ENCODE assay signal across 1 cellular context in the genomic region with DNA sequence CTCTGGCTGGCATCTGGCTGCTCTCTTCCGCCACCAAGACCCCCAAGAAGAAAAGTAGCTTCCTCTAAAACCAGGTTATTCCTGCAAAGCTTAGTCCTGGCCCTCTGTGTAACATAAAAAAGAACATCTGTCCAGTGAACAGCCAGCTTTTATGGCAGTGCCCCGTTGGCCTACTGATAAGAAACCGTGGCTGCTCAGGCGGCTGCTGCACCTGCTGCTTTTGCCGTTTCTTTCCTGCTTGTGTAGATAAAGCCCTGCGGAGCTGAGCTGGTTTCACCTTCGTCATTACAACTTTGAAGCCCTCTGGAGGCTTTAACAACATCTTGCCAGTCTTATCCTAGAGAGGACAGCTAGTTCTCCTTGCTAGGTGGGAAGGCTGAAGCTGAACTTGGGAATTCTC.
TF ChIP-seq lines count a peak whose summit lies in the region.

No MANE protein-coding gene starts in this region.

TF ChIP-seq in K562, 482 proteins besides CTCF, POLR2A, EP300 and RAD21 (continues in another document):
- TF ChIP-seq ZC3H8 (IDR thresholded peaks at IDR 0.05) (no peak), ZNF175 (CRISPR knock-in tag; IDR thresholded peaks at IDR 0.05; ENCODE audit: low read depth) (peak; percentile 75), ZFX (CRISPR knock-in tag; IDR thresholded peaks at IDR 0.05) (no peak), GTF2A2 (tag; IDR thresholded peaks at IDR 0.05) (no peak), CBFA2T2 (conservative IDR thresholded peaks at IDR 0.05) (peak; percentile 98), RNF2 (IDR thresholded peaks at IDR 0.05) (peak; percentile 80; the same call in 1 of the 2 replicates), NR4A1 (CRISPR knock-in tag; IDR thresholded peaks at IDR 0.05) (no peak), NR4A1 (tag; IDR thresholded peaks at IDR 0.05) (no peak), TARDBP (IDR thresholded peaks at IDR 0.05) (peak; percentile 48; the same call in 1 of the 2 replicates), CCNT2 (IDR thresholded peaks at IDR 0.05; ENCODE audit: borderline replicate concordance, extremely low read depth, insufficient read length, low read depth, low read length) (peak; percentile 42), FOXM1 (IDR thresholded peaks at IDR 0.05; ENCODE audit: low read depth) (peak; percentile 87), FOXM1 (CRISPR knock-in tag; IDR thresholded peaks at IDR 0.05; ENCODE audit: low read depth) (no peak), ZNF239 (CRISPR knock-in tag; IDR thresholded peaks at IDR 0.05) (no peak), TAL1 (IDR thresholded peaks at IDR 0.05) (peak; percentile 95), ZNF324 (CRISPR knock-in tag; IDR thresholded peaks at IDR 0.05) (no peak), ARID2 (IDR thresholded peaks at IDR 0.05) (no peak), RBM14 (IDR thresholded peaks at IDR 0.05; ENCODE audit: borderline replicate concordance, insufficient read depth, low read depth, low read length) (no peak), MXI1 (IDR thresholded peaks at IDR 0.05; ENCODE audit: low read depth, low read length) (0 out of 2 replicates have a peak, but pooled peaks have one; percentile 46), NCOA1 (IDR thresholded peaks at IDR 0.05; ENCODE audit: low read depth) (peak; percentile 57; the same call in 1 of the 2 replicates), SRSF7 (optimal IDR thresholded peaks at IDR 0.05; ENCODE audit: low read depth, low read length) (no peak), RFX5 (IDR thresholded peaks at IDR 0.05; ENCODE audit: low read depth, low read length) (no peak), DIDO1 (tag; IDR thresholded peaks at IDR 0.05; ENCODE audit: low read depth) (no peak)
- TF ChIP-seq, protein P1, sequence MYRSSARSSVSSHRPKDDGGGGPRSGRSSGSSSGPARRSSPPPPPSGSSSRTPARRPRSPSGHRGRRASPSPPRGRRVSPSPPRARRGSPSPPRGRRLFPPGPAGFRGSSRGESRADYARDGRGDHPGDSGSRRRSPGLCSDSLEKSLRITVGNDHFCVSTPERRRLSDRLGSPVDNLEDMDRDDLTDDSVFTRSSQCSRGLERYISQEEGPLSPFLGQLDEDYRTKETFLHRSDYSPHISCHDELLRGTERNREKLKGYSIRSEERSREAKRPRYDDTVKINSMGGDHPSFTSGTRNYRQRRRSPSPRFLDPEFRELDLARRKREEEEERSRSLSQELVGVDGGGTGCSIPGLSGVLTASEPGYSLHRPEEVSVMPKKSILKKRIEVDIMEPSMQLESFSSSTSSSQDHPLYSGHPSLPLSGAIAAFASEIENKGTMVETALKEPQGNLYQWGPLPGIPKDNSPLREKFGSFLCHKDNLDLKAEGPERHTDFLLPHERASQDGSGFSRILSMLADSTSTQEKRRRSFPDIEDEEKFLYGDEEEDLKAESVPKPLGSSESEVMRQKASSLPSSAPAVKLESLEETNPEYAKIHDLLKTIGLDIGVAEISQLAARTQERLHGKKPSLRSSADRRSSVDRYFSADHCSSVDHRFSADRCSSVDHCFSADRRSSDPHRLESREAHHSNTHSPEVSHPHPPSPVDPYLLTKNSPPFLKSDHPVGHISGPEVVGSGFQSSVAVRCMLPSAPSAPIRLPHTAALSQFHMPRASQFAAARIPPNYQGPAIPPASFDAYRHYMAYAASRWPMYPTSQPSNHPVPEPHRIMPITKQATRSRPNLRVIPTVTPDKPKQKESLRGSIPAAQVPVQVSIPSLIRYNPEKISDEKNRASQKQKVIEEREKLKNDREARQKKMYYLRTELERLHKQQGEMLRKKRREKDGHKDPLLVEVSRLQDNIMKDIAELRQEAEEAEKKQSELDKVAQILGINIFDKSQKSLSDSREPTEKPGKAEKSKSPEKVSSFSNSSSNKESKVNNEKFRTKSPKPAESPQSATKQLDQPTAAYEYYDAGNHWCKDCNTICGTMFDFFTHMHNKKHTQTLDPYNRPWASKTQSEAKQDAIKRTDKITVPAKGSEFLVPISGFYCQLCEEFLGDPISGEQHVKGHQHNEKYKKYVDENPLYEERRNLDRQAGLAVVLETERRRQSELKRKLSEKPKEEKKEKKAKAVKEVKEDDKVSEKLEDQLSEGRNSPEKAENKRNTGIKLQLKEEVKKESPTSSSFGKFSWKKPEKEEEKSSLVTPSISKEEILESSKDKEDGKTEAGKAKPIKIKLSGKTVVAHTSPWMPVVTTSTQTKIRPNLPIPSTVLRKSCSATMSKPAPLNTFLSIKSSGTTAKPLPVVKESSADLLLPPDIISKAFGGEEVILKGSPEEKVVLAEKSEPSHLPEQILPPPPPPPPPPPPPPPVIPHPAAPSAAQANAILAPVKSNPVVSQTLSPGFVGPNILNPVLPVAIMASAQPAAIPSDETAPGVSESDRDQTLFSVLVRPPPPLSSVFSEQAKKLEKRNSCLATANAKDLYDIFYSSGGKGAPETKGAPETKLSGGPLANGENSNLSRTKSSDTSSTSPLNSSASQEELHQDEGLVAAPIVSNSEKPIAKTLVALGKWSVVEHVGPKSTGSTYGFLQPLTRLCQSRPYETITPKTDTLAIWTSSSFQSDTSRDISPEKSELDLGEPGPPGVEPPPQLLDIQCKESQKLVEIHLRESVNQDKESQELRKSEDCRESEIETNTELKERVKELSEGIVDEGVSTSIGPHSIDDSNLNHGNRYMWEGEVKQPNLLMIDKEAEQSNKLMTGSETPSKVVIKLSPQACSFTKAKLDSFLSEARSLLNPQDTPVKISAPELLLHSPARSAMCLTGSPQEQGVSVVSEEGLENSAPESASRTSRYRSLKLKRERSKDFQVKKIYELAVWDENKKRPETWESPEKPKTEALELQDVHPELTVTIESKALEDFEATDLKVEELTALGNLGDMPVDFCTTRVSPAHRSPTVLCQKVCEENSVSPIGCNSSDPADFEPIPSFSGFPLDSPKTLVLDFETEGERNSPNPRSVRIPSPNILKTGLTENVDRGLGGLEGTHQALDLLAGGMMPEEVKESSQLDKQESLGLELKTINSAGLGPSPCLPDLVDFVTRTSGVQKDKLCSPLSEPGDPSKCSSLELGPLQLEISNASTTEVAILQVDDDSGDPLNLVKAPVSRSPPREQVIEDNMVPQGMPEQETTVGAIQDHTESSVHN (IDR thresholded peaks at IDR 0.05; ENCODE audit: borderline replicate concordance in 1 of 2, low read depth in 1 of 2) = no peak
- TF ChIP-seq, protein P2, sequence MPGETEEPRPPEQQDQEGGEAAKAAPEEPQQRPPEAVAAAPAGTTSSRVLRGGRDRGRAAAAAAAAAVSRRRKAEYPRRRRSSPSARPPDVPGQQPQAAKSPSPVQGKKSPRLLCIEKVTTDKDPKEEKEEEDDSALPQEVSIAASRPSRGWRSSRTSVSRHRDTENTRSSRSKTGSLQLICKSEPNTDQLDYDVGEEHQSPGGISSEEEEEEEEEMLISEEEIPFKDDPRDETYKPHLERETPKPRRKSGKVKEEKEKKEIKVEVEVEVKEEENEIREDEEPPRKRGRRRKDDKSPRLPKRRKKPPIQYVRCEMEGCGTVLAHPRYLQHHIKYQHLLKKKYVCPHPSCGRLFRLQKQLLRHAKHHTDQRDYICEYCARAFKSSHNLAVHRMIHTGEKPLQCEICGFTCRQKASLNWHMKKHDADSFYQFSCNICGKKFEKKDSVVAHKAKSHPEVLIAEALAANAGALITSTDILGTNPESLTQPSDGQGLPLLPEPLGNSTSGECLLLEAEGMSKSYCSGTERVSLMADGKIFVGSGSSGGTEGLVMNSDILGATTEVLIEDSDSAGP (CRISPR knock-in tag; IDR thresholded peaks at IDR 0.05) = no peak
- TF ChIP-seq, protein P3, sequence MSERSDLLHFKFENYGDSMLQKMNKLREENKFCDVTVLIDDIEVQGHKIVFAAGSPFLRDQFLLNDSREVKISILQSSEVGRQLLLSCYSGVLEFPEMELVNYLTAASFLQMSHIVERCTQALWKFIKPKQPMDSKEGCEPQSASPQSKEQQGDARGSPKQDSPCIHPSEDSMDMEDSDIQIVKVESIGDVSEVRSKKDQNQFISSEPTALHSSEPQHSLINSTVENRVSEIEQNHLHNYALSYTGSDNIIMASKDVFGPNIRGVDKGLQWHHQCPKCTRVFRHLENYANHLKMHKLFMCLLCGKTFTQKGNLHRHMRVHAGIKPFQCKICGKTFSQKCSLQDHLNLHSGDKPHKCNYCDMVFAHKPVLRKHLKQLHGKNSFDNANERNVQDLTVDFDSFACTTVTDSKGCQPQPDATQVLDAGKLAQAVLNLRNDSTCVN (CRISPR knock-in tag; IDR thresholded peaks at IDR 0.05) = no peak
- TF ChIP-seq, protein P4, sequence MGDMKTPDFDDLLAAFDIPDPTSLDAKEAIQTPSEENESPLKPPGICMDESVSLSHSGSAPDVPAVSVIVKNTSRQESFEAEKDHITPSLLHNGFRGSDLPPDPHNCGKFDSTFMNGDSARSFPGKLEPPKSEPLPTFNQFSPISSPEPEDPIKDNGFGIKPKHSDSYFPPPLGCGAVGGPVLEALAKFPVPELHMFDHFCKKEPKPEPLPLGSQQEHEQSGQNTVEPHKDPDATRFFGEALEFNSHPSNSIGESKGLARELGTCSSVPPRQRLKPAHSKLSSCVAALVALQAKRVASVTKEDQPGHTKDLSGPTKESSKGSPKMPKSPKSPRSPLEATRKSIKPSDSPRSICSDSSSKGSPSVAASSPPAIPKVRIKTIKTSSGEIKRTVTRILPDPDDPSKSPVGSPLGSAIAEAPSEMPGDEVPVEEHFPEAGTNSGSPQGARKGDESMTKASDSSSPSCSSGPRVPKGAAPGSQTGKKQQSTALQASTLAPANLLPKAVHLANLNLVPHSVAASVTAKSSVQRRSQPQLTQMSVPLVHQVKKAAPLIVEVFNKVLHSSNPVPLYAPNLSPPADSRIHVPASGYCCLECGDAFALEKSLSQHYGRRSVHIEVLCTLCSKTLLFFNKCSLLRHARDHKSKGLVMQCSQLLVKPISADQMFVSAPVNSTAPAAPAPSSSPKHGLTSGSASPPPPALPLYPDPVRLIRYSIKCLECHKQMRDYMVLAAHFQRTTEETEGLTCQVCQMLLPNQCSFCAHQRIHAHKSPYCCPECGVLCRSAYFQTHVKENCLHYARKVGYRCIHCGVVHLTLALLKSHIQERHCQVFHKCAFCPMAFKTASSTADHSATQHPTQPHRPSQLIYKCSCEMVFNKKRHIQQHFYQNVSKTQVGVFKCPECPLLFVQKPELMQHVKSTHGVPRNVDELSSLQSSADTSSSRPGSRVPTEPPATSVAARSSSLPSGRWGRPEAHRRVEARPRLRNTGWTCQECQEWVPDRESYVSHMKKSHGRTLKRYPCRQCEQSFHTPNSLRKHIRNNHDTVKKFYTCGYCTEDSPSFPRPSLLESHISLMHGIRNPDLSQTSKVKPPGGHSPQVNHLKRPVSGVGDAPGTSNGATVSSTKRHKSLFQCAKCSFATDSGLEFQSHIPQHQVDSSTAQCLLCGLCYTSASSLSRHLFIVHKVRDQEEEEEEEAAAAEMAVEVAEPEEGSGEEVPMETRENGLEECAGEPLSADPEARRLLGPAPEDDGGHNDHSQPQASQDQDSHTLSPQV (IDR thresholded peaks at IDR 0.05) = peak; percentile 66
- TF ChIP-seq, protein P5, sequence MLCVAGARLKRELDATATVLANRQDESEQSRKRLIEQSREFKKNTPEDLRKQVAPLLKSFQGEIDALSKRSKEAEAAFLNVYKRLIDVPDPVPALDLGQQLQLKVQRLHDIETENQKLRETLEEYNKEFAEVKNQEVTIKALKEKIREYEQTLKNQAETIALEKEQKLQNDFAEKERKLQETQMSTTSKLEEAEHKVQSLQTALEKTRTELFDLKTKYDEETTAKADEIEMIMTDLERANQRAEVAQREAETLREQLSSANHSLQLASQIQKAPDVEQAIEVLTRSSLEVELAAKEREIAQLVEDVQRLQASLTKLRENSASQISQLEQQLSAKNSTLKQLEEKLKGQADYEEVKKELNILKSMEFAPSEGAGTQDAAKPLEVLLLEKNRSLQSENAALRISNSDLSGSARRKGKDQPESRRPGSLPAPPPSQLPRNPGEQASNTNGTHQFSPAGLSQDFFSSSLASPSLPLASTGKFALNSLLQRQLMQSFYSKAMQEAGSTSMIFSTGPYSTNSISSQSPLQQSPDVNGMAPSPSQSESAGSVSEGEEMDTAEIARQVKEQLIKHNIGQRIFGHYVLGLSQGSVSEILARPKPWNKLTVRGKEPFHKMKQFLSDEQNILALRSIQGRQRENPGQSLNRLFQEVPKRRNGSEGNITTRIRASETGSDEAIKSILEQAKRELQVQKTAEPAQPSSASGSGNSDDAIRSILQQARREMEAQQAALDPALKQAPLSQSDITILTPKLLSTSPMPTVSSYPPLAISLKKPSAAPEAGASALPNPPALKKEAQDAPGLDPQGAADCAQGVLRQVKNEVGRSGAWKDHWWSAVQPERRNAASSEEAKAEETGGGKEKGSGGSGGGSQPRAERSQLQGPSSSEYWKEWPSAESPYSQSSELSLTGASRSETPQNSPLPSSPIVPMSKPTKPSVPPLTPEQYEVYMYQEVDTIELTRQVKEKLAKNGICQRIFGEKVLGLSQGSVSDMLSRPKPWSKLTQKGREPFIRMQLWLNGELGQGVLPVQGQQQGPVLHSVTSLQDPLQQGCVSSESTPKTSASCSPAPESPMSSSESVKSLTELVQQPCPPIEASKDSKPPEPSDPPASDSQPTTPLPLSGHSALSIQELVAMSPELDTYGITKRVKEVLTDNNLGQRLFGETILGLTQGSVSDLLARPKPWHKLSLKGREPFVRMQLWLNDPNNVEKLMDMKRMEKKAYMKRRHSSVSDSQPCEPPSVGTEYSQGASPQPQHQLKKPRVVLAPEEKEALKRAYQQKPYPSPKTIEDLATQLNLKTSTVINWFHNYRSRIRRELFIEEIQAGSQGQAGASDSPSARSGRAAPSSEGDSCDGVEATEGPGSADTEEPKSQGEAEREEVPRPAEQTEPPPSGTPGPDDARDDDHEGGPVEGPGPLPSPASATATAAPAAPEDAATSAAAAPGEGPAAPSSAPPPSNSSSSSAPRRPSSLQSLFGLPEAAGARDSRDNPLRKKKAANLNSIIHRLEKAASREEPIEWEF (CRISPR knock-in tag; IDR thresholded peaks at IDR 0.05) = peak; percentile 92
- TF ChIP-seq, protein P6, sequence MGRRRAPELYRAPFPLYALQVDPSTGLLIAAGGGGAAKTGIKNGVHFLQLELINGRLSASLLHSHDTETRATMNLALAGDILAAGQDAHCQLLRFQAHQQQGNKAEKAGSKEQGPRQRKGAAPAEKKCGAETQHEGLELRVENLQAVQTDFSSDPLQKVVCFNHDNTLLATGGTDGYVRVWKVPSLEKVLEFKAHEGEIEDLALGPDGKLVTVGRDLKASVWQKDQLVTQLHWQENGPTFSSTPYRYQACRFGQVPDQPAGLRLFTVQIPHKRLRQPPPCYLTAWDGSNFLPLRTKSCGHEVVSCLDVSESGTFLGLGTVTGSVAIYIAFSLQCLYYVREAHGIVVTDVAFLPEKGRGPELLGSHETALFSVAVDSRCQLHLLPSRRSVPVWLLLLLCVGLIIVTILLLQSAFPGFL (CRISPR knock-in tag; IDR thresholded peaks at IDR 0.05) = 0 out of 2 replicates have a peak, but pooled peaks have one; percentile 22
- TF ChIP-seq, protein P7, sequence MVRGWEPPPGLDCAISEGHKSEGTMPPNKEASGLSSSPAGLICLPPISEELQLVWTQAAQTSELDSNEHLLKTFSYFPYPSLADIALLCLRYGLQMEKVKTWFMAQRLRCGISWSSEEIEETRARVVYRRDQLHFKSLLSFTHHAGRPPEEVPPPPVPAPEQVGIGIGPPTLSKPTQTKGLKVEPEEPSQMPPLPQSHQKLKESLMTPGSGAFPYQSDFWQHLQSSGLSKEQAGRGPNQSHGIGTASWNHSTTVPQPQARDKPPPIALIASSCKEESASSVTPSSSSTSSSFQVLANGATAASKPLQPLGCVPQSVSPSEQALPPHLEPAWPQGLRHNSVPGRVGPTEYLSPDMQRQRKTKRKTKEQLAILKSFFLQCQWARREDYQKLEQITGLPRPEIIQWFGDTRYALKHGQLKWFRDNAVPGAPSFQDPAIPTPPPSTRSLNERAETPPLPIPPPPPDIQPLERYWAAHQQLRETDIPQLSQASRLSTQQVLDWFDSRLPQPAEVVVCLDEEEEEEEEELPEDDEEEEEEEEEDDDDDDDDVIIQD (CRISPR knock-in tag; IDR thresholded peaks at IDR 0.05) = no peak
